In the genomic region with DNA sequence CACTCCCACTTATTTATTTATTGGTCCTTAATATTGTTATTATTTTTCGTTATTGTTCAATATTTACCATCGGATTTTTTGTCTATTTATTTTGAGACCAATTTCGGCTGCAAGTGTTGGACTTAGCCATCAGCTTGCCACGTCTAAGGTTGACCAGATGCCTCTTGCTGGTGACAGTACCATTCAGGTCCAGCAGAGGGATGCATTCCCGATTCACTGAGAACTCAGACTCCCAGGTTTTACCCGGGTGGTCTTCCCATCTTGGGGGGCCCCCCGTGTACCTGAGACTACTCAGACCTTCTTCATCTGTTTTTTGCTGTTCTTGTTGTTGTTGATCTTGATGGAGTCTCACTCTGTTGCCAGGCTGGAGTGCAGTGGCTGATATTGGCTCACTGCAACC, we compare ENCODE assay signal across 11 cellular contexts.
DNase-seq lines count a peak whose midpoint lies in the region; TF ChIP-seq lines count a peak whose summit lies in the region.
"Had no signal": no experiment of that assay in that cellular context is flagged by ENCODE, and none has a peak within 500 bp of the region (broad histone marks: within the 10 kb centered on the region; RNA-seq: fewer than 3 reads in every experiment).

No MANE protein-coding gene starts in this region.

- H3K27me3 Mint-ChIP-seq in HFFc6 (ENCODE audit: insufficient read depth) (peaks cover 2% of the 10 kb centered on the region; the same call in 1 of the 2 replicates), neural crest cell (ENCODE audit: low read depth) (no peaks in the 10 kb centered on the region)

- no peak overlapping the region for H3K27ac ChIP-seq in mammary epithelial cell (ENCODE audit: insufficient read depth, low read depth, low read length)
- H3K27ac ChIP-seq in breast epithelium: no peak overlapping the region
- H3K27ac ChIP-seq in GM23248: no peak overlapping the region
- H3K27ac ChIP-seq in suprapubic skin: no peak overlapping the region
- H3K27ac ChIP-seq: ovary had no signal

- BruUV-seq in mammary epithelial cell (replicated peaks; lab: Mats Ljungman, UMichigan): no TSS peak

- no peak for TF ChIP-seq EP300 in suprapubic skin (IDR thresholded peaks at IDR 0.05)

- H3K9me3 Mint-ChIP-seq in HFFc6 (peaks cover 36% of the 10 kb centered on the region), neural crest cell (peaks cover 39% of the 10 kb centered on the region)

- intact Hi-C loops in mammary epithelial cell (cut with micrococcal nuclease) (no loop called here), breast epithelium (cut with DNase I; ENCODE audit: low total_unique reads) (loop anchor here (10.0 kb wide), 1 partner anchor 77 kb away; no protein-coding TSS in a partner anchor)

- dilution Hi-C loops in mammary epithelial cell (cut with HindIII; ENCODE audit: low sequenced_read_pairs): no loop called here

- H3K4me1 Mint-ChIP-seq in HFFc6 (ENCODE audit: low read depth): no peaks in the 10 kb centered on the region
- H3K4me1 Mint-ChIP-seq in neural crest cell: no peaks in the 10 kb centered on the region

- CTCF ChIA-PET in mammary epithelial cell (lab: Charles Lee; ENCODE audit: low non-redundant PET): no interaction called here

- no peak overlapping the region for H3K4me3 ChIP-seq in mammary epithelial cell (replicated peaks in 1 of 3; ENCODE audit: insufficient read depth in 1 of 3, low read depth in 2 of 3, low read length in 3 of 3)
- no peak overlapping the region for H3K4me3 ChIP-seq in breast epithelium
- no peak overlapping the region for H3K4me3 ChIP-seq in cardiac fibroblast (replicated peaks in 1 of 2; ENCODE audit: low read depth in 2 of 2, low read length in 2 of 2)
- H3K4me3 ChIP-seq in GM23248: no peak overlapping the region
- H3K4me3 ChIP-seq in suprapubic skin: no peak overlapping the region
- H3K4me3 ChIP-seq: ovary had no signal

- no peaks in the 10 kb centered on the region for H3F3A ChIP-seq in GM23248 (ENCODE audit: insufficient read depth)

- H3K27me3 ChIP-seq in mammary epithelial cell (ENCODE audit: insufficient read depth, low read length) (no peaks in the 10 kb centered on the region), breast epithelium (no peaks in the 10 kb centered on the region), GM23248 (replicated peaks; ENCODE audit: insufficient read depth) (no peaks in the 10 kb centered on the region), suprapubic skin (no peaks in the 10 kb centered on the region)
- H3K27me3 ChIP-seq: ovary had no signal

- H3K9ac ChIP-seq in mammary epithelial cell (ENCODE audit: insufficient read depth, low read length) (no peak overlapping the region), GM23248 (no peak overlapping the region)

- H2AFZ ChIP-seq in mammary epithelial cell (ENCODE audit: low read depth, low read length) (no peak overlapping the region), GM23248 (no peak overlapping the region)

- no peaks in the 10 kb centered on the region for H3K9me2 ChIP-seq in GM23248 (ENCODE audit: insufficient read depth)

- 96% methylated on average over 7 of the region's 7 CpGs for WGBS in mammary epithelial cell (ENCODE audit: low coverage, missing lambda C conversion rate)
- 97% methylated on average over 7 of the region's 7 CpGs for WGBS in GM23248 (ENCODE audit: low coverage in 1 of 2, low lambda C conversion rate in 2 of 2, missing lambda C conversion rate in 2 of 2), 2 experiments
- 92% methylated on average over 7 of the region's 7 CpGs for WGBS in suprapubic skin

- no peak overlapping the region for H3K4me3 Mint-ChIP-seq in HFFc6
- H3K4me3 Mint-ChIP-seq in neural crest cell: no peak overlapping the region

- in situ Hi-C loops in mammary epithelial cell (cut with MboI; ENCODE audit: low sequenced_read_pairs in 2 of 2): no loop called here
- in situ Hi-C loops in GM23248 (cut with MboI): no loop called here

- H3K27ac Mint-ChIP-seq in HFFc6 (no peak overlapping the region), neural crest cell (ENCODE audit: unreplicated experiment) (no peak overlapping the region)

- H3K79me2 ChIP-seq in mammary epithelial cell (ENCODE audit: insufficient read depth, low read length): peaks cover 41% of the 10 kb centered on the region
- H3K79me2 ChIP-seq in GM23248 (ENCODE audit: insufficient read depth): peaks cover 64% of the 10 kb centered on the region

- no peak for DNase-seq in mammary epithelial cell
- DNase-seq in breast epithelium (ENCODE audit: low spot score in 2 of 2): no peak
- no peak for DNase-seq in HFFc6
- peak in 1 of 2 donors; percentile 17 for DNase-seq in cardiac fibroblast (ENCODE audit: low read depth in 2 of 2)
- DNase-seq in neural crest cell (ENCODE audit: low read depth, low spot score): no peak
- DNase-seq in GM23248: no peak
- no peak for DNase-seq in suprapubic skin (ENCODE audit: low spot score in 2 of 2)
- no peak for DNase-seq in activated CD8-positive, alpha-beta memory T cell treated with anti-CD3 and anti-CD28 coated beads, Interleukin-2, amount 50 U/mL, for 48 hours
- DNase-seq: effector CD4-positive, alpha-beta T cell; OCI-M1; ovary had no signal

- H3K4me2 ChIP-seq in mammary epithelial cell (ENCODE audit: insufficient read depth, low read depth, low read length) (no peak overlapping the region), GM23248 (ENCODE audit: unreplicated experiment) (no peak overlapping the region)

- peaks cover 10% of the 10 kb centered on the region for H3K9me3 ChIP-seq in mammary epithelial cell (replicated peaks; ENCODE audit: insufficient read depth, low read length)
- H3K9me3 ChIP-seq in breast epithelium: no peaks in the 10 kb centered on the region
- H3K9me3 ChIP-seq in GM23248 (ENCODE audit: low read depth): no peaks in the 10 kb centered on the region
- peaks cover 22% of the 10 kb centered on the region for H3K9me3 ChIP-seq in suprapubic skin
- H3K9me3 ChIP-seq: ovary had no signal

- H3K36me3 ChIP-seq in mammary epithelial cell (ENCODE audit: insufficient read depth, low read length) (peaks cover 11% of the 10 kb centered on the region), breast epithelium (no peaks in the 10 kb centered on the region), GM23248 (ENCODE audit: low read depth) (peaks cover 11% of the 10 kb centered on the region), suprapubic skin (no peaks in the 10 kb centered on the region)
- H3K36me3 ChIP-seq: ovary had no signal

- TF ChIP-seq POLR2A in breast epithelium (IDR thresholded peaks at IDR 0.05): no peak
- no peak for TF ChIP-seq POLR2A in suprapubic skin (IDR thresholded peaks at IDR 0.05)

- H4K20me1 ChIP-seq in mammary epithelial cell (ENCODE audit: insufficient read depth, low read length) (no peaks in the 10 kb centered on the region), GM23248 (ENCODE audit: insufficient read depth) (no peaks in the 10 kb centered on the region)

- H3K36me3 Mint-ChIP-seq in HFFc6 (ENCODE audit: low read depth) (peaks cover 65% of the 10 kb centered on the region), neural crest cell (ENCODE audit: low read depth) (peaks cover 68% of the 10 kb centered on the region)

- H3K4me1 ChIP-seq in mammary epithelial cell (ENCODE audit: insufficient read depth, low read length): no peaks in the 10 kb centered on the region
- no peaks in the 10 kb centered on the region for H3K4me1 ChIP-seq in breast epithelium
- no peaks in the 10 kb centered on the region for H3K4me1 ChIP-seq in GM23248 (ENCODE audit: insufficient read depth)
- H3K4me1 ChIP-seq in suprapubic skin: no peaks in the 10 kb centered on the region

- peak; percentile 23 to 25 for TF ChIP-seq CTCF in mammary epithelial cell (conservative IDR thresholded peaks at IDR 0.05 in 1 of 2, IDR thresholded peaks at IDR 0.05 in 1 of 2; ENCODE audit: extremely low read depth in 1 of 2, insufficient read depth in 1 of 2, low read depth in 1 of 2, low read length in 2 of 2)
- TF ChIP-seq CTCF in breast epithelium (IDR thresholded peaks at IDR 0.05): no peak
- TF ChIP-seq CTCF in HFFc6 (IDR thresholded peaks at IDR 0.05): peak; percentile 59
- peak; percentile 48 for TF ChIP-seq CTCF in cardiac fibroblast (IDR thresholded peaks at IDR 0.05; ENCODE audit: low read depth, low read length)
- TF ChIP-seq CTCF in neural crest cell (conservative IDR thresholded peaks at IDR 0.05): peak; percentile 31
- no peak for TF ChIP-seq CTCF in suprapubic skin (IDR thresholded peaks at IDR 0.05)

Comparison
In these comparisons a context has a peak if more than half of its experiments do, and no peak if none do; other contexts are left out.
1. CTCF ChIP-seq: peak in mammary epithelial cell (2 of 2), HFFc6 (single experiment), cardiac fibroblast (single experiment) and neural crest cell (single experiment); none in breast epithelium (0 of 3) and suprapubic skin (0 of 2).